Comparison of ENCODE assay signal across 7 cellular contexts in the genomic region with DNA sequence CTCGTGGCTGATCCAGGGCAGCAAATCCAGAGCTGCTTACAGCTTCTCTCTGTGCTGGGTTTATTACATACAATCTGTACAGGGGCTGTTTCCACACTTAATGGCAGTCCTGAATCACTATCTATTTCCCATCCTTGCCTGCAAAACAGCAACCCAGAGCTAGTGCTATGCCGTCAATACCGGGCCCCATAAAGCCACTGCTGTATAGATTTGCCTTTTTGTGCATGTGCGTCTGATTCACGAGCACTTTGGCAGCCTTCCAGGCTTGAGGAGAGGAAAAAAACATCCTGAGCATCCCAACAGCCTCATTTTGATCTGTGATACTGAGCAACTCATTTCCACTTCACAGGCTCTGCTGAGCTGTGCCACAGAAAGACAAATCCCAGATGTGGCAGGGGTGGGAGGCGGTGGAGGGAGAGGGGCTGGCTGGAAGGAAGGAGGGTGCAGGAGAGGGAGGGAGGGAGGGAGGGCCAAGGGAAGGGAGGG.
DNase-seq lines count a peak whose midpoint lies in the region; ATAC-seq lines count a peak whose summit lies in the region.

No MANE protein-coding gene starts in this region.

- no peaks in the 10 kb centered on the region for H3K36me3 Mint-ChIP-seq in activated naive CD4-positive, alpha-beta T cell treated with anti-CD3 and anti-CD28 coated beads, Interleukin-2, amount 10 ng/mL, durations not matched to agents 7 days and 5 days

- no peaks in the 10 kb centered on the region for H3K9me3 Mint-ChIP-seq in activated naive CD4-positive, alpha-beta T cell treated with anti-CD3 and anti-CD28 coated beads, Interleukin-2, amount 10 ng/mL, durations not matched to agents 7 days and 5 days

- DNase-seq in HK-2 (ENCODE audit: unreplicated experiment) (peak; percentile 79), NCI-H748 (lab: John Stamatoyannopoulos, UW; ENCODE audit: unreplicated experiment) (peak; percentile 91), globus pallidus (ENCODE audit: low spot score) (peak; percentile 91), posterior cingulate gyrus (peak in 9 of 10 donors; percentile 58 to 96 (median 74))
- DNase-seq in activated naive CD4-positive, alpha-beta T cell treated with anti-CD3 and anti-CD28 coated beads, Interleukin-2, amount 10 ng/mL, durations not matched to agents 7 days and 5 days = peak; percentile 37

- H3K27ac Mint-ChIP-seq in activated naive CD4-positive, alpha-beta T cell treated with anti-CD3 and anti-CD28 coated beads, Interleukin-2, amount 10 ng/mL, durations not matched to agents 7 days and 5 days = peak overlapping the region; percentile 82

- H3K27me3 Mint-ChIP-seq in activated naive CD4-positive, alpha-beta T cell treated with anti-CD3 and anti-CD28 coated beads, Interleukin-2, amount 10 ng/mL, durations not matched to agents 7 days and 5 days = peaks cover 8% of the 10 kb centered on the region

- intact Hi-C loops in posterior cingulate gyrus (cut with DNase I) = no loop called here

- peaks cover 35% of the 10 kb centered on the region for H3K4me1 Mint-ChIP-seq in activated naive CD4-positive, alpha-beta T cell treated with anti-CD3 and anti-CD28 coated beads, Interleukin-2, amount 10 ng/mL, durations not matched to agents 7 days and 5 days

- CTCF ChIA-PET in activated naive CD4-positive, alpha-beta T cell treated with anti-CD3 and anti-CD28 coated beads, Interleukin-2, amount 10 ng/mL, durations not matched to agents 7 days and 5 days (lab: Charles Lee) = interaction anchor here (1.0 to 2.6 kb wide), 6 partner anchors 9 to 57 kb away, joined by 3 to 8 read pairs (median 3); no protein-coding TSS in a partner anchor

- ATAC-seq in HG02610 (IDR thresholded peaks at IDR 0.05; ENCODE audit: unreplicated experiment) (no peak), HG02840 (IDR thresholded peaks at IDR 0.05; ENCODE audit: low FRiP score, unreplicated experiment) (no peak)

- no peak overlapping the region for H3K4me3 Mint-ChIP-seq in activated naive CD4-positive, alpha-beta T cell treated with anti-CD3 and anti-CD28 coated beads, Interleukin-2, amount 10 ng/mL, durations not matched to agents 7 days and 5 days

Comparison
In these comparisons a context has a peak if more than half of its experiments do, and no peak if none do; other contexts are left out.
1. DNase-seq: peak in every context shown above with its lines; median percentile 91 in NCI-H748; 91 in globus pallidus; 79 in HK-2; 74 in posterior cingulate gyrus; 37 in activated naive CD4-positive, alpha-beta T cell treated with anti-CD3 and anti-CD28 coated beads, Interleukin-2, amount 10 ng/mL, durations not matched to agents 7 days and 5 days.